Comparison of ENCODE assay signal across 1 cellular context in the genomic region with DNA sequence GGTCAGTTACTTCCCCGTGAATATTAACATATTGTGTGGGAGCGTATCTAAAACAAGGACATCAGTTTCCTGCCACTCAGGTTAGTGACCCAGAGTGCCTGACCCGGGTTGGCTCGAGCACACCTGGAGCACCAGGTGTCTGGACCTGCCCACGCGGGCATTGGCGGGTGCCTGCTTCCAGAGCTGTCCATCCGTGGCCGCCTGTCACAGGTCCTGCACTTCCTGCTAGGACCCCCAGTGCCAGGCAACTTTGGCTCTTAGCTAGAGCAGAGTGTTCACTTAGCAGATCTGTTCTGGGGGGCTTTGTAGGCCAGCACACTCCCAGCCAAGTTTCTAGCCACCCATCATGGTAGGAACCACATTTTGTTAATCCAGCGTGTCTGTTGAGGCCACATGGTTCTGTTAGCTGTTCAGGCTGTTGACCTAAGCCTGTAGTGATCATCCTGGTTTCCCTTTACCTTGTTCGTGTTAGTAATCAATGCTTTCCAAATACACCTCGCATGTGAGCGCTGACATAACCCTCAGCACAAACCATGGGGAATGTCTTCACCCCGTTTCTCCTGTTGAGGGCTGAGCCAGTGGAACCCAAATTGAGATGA.
TF ChIP-seq lines count a peak whose summit lies in the region.

No MANE protein-coding gene starts in this region.

TF ChIP-seq in GM23338, 12 proteins besides CTCF, POLR2A, EP300 and RAD21 (continued from another document):
- TF ChIP-seq, protein P1, sequence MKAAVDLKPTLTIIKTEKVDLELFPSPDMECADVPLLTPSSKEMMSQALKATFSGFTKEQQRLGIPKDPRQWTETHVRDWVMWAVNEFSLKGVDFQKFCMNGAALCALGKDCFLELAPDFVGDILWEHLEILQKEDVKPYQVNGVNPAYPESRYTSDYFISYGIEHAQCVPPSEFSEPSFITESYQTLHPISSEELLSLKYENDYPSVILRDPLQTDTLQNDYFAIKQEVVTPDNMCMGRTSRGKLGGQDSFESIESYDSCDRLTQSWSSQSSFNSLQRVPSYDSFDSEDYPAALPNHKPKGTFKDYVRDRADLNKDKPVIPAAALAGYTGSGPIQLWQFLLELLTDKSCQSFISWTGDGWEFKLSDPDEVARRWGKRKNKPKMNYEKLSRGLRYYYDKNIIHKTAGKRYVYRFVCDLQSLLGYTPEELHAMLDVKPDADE (IDR thresholded peaks at IDR 0.05): no peak
- TF ChIP-seq, protein P2, sequence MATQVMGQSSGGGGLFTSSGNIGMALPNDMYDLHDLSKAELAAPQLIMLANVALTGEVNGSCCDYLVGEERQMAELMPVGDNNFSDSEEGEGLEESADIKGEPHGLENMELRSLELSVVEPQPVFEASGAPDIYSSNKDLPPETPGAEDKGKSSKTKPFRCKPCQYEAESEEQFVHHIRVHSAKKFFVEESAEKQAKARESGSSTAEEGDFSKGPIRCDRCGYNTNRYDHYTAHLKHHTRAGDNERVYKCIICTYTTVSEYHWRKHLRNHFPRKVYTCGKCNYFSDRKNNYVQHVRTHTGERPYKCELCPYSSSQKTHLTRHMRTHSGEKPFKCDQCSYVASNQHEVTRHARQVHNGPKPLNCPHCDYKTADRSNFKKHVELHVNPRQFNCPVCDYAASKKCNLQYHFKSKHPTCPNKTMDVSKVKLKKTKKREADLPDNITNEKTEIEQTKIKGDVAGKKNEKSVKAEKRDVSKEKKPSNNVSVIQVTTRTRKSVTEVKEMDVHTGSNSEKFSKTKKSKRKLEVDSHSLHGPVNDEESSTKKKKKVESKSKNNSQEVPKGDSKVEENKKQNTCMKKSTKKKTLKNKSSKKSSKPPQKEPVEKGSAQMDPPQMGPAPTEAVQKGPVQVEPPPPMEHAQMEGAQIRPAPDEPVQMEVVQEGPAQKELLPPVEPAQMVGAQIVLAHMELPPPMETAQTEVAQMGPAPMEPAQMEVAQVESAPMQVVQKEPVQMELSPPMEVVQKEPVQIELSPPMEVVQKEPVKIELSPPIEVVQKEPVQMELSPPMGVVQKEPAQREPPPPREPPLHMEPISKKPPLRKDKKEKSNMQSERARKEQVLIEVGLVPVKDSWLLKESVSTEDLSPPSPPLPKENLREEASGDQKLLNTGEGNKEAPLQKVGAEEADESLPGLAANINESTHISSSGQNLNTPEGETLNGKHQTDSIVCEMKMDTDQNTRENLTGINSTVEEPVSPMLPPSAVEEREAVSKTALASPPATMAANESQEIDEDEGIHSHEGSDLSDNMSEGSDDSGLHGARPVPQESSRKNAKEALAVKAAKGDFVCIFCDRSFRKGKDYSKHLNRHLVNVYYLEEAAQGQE (IDR thresholded peaks at IDR 0.05; ENCODE audit: unreplicated experiment): no peak
- TF ChIP-seq POLR2AphosphoS5 (IDR thresholded peaks at IDR 0.05; ENCODE audit: low read depth) (no peak), EZH2phosphoT487 (IDR thresholded peaks at IDR 0.05; ENCODE audit: unreplicated experiment) (no peak), JUNB (IDR thresholded peaks at IDR 0.05; ENCODE audit: unreplicated experiment) (no peak), CREB1 (CRISPR knock-in tag; IDR thresholded peaks at IDR 0.05; ENCODE audit: low read depth) (no peak)
TF ChIP-seq in GM23338: peak in this region for 0.
